Comparison of ENCODE assay signal across 17 cellular contexts in genomic region chr1:32758177-32758794, GRCh38. TPM values are rescaled to one million over a fixed set of nuclear protein-coding genes. Genes with fewer than 3 reads are reported as not detected.
DNase-seq lines count a peak whose midpoint lies in the region; ATAC-seq, FAIRE-seq and TF ChIP-seq lines count a peak whose summit lies in the region.
"Had no signal": no experiment of that assay in that cellular context is flagged by ENCODE, and none has a peak within 500 bp of the region (broad histone marks: within the 10 kb centered on the region; RNA-seq: fewer than 3 reads in every experiment).

No MANE protein-coding gene starts in this region.

- FAIRE-seq in K562 (lab: Jason Lieb, UNC) (no peak), kidney (lab: Jason Lieb, UNC) (no peak), small intestine (lab: Jason Lieb, UNC) (no peak)
- FAIRE-seq: bronchial epithelial cell, frontal cortex had no signal

- in situ Hi-C loops in GM13977 (cut with MboI; ENCODE audit: low pct_unique_long_range_greater_than_20kb, low sequenced_read_pairs, unreplicated experiment) = no loop called here
- in situ Hi-C loops in K562 (cut with MboI) = no loop called here

- DNase-seq in GM13977 (ENCODE audit: low spot score) (peak; percentile 9), K562 (ENCODE audit: extremely low read depth in 1 of 4, low spot score in 3 of 4) (peak in 2 of 4 experiments; percentile 45 to 57), kidney (no peak), small intestine (no peak), retina (no peak), NCI-H1417 treated with DMSO at 0.1 percent for 48 hours (lab: John Stamatoyannopoulos, UW) (no peak), head of caudate nucleus (no peak)
- DNase-seq in stimulated activated CD4-positive, alpha-beta T cell treated with anti-CD3 and anti-CD28 coated beads, Interleukin-4, amount 100 ng/mL, for 1 hour = no peak
- DNase-seq: activated CD4-positive, alpha-beta T cell treated with anti-CD3 and anti-CD28 coated beads for 1 hour; activated naive CD4-positive, alpha-beta T cell treated with anti-CD3 and anti-CD28 coated beads for 36 hours; effector memory CD8-positive, alpha-beta T cell; NCI-H1048; NCI-H774; Right ventricle myocardium superior; T-helper 17 cell had no signal

- no peak overlapping the region for H3K4me3 ChIP-seq in K562
- no peak overlapping the region for H3K4me3 ChIP-seq in kidney (ENCODE audit: low read length in 2 of 2)
- no peak overlapping the region for H3K4me3 ChIP-seq in small intestine (ENCODE audit: low read depth in 1 of 2, low read length in 2 of 2)

- CTCF ChIA-PET in K562 (lab: Yijun Ruan, JAX; ENCODE audit: low intra/inter-chr PET ratio) = interaction anchor here (1.2 kb wide), 1 partner anchor 46 kb away, joined by 3 read pairs; no protein-coding TSS in a partner anchor

- intact Hi-C loops in K562 (cut with micrococcal nuclease) (no loop called here), kidney (cut with DNase I) (no loop called here), head of caudate nucleus (cut with DNase I) (no loop called here)

- peaks cover 45% of the 10 kb centered on the region for H4K20me1 ChIP-seq in K562 (replicated peaks; ENCODE audit: control insufficient read depth, insufficient read depth, low read length)

- TF ChIP-seq POLR2A in K562 (conservative IDR thresholded peaks at IDR 0.05) = no peak

- H3K27ac ChIP-seq in K562 (ENCODE audit: extremely low read depth, low read depth, low read length) = no peak overlapping the region
- H3K27ac ChIP-seq in kidney (ENCODE audit: low read depth in 2 of 2, low read length in 2 of 2) = peak overlapping the region; percentile 94 to 97
- peak overlapping the region; percentile 98 to 100 for H3K27ac ChIP-seq in small intestine (ENCODE audit: low read depth in 1 of 2, low read length in 1 of 2)

- peaks cover 11% of the 10 kb centered on the region; the same call in 2 of the 3 replicates for H3K36me3 ChIP-seq in K562 (ENCODE audit: control insufficient read depth, insufficient read depth, low read length)
- H3K36me3 ChIP-seq in kidney (ENCODE audit: control insufficient read depth in 1 of 2, insufficient read depth in 2 of 2, low read length in 2 of 2) = no peaks in the 10 kb centered on the region
- H3K36me3 ChIP-seq in small intestine (ENCODE audit: control insufficient read depth in 2 of 2, insufficient read depth in 2 of 2, low read length in 2 of 2) = no peaks in the 10 kb centered on the region

- no peak for TF ChIP-seq CTCF in GM13977 (IDR thresholded peaks at IDR 0.05; ENCODE audit: extremely low read depth, insufficient read depth, missing control alignments)
- no peak for TF ChIP-seq CTCF in K562 (IDR thresholded peaks at IDR 0.05 in 2 of 3, conservative IDR thresholded peaks at IDR 0.05 in 1 of 3; ENCODE audit: insufficient read depth in 2 of 3, low read depth in 1 of 3, low read length in 3 of 3)
- TF ChIP-seq CTCF in kidney (IDR thresholded peaks at IDR 0.05; ENCODE audit: borderline replicate concordance, extremely low read depth, insufficient read depth) = no peak

- H3K79me2 ChIP-seq in K562 (ENCODE audit: control insufficient read depth, insufficient read depth, low read length) = peaks cover 83% of the 10 kb centered on the region

- WGBS in K562 (ENCODE audit: insufficient coverage, low coverage, missing lambda C conversion rate) = 31% methylated on average over 7 of the region's 7 CpGs
- 28 to 53% (median 50%) methylated on average over 7 of the region's 7 CpGs for WGBS in small intestine, 3 donors

- H3K4me1 ChIP-seq in K562 (replicated peaks in 1 of 2; ENCODE audit: control insufficient read depth in 2 of 2, insufficient read depth in 2 of 2, low read length in 2 of 2) = peaks cover 80 to 84% of the 10 kb centered on the region in 2 experiments
- H3K4me1 ChIP-seq in kidney (ENCODE audit: control insufficient read depth in 1 of 2, insufficient read depth in 1 of 2, low read depth in 1 of 2, low read length in 2 of 2) = peaks cover 33 to 45% of the 10 kb centered on the region in 2 donors
- peaks cover 8 to 10% of the 10 kb centered on the region in 2 donors for H3K4me1 ChIP-seq in small intestine (ENCODE audit: control insufficient read depth in 2 of 2, insufficient read depth in 1 of 2, low read depth in 1 of 2, low read length in 1 of 2)

- H3K27me3 ChIP-seq in K562 (ENCODE audit: control insufficient read depth in 2 of 2, insufficient read depth in 2 of 2, low read length in 2 of 2) (no peaks in the 10 kb centered on the region), small intestine (ENCODE audit: control insufficient read depth in 2 of 2, insufficient read depth in 2 of 2, low read length in 2 of 2) (no peaks in the 10 kb centered on the region)

- no peak for TF ChIP-seq RAD21 in K562 (CRISPR knock-in tag; conservative IDR thresholded peaks at IDR 0.05 in 1 of 2, IDR thresholded peaks at IDR 0.05 in 1 of 2)

- ATAC-seq in K562 = no peak
- ATAC-seq: effector memory CD8-positive, alpha-beta T cell; T-helper 17 cell had no signal

- TF ChIP-seq EP300 in K562 (IDR thresholded peaks at IDR 0.05; ENCODE audit: low read length) = no peak

- POLR2A ChIA-PET in K562 (lab: Yijun Ruan, JAX) = interaction anchor here (0.6 to 3.0 kb wide), 15 partner anchors 9 to 1972 kb away, joined by 3 to 19 read pairs (median 4); no protein-coding TSS in a partner anchor

- peak overlapping the region; percentile 65 for H3K4me2 ChIP-seq in K562 (ENCODE audit: insufficient read depth, low read length)

- H3K9me1 ChIP-seq in K562 (ENCODE audit: control insufficient read depth, insufficient read depth, low read length) = peaks cover 14% of the 10 kb centered on the region

- no peaks in the 10 kb centered on the region for H3K9me3 ChIP-seq in K562 (replicated peaks; ENCODE audit: control insufficient read depth, insufficient read depth, low read depth, low read length)
- H3K9me3 ChIP-seq in kidney (ENCODE audit: control insufficient read depth in 1 of 2, low read length in 2 of 2) = no peaks in the 10 kb centered on the region
- no peaks in the 10 kb centered on the region for H3K9me3 ChIP-seq in small intestine (ENCODE audit: control insufficient read depth, low read depth)

- no peak overlapping the region for H2AFZ ChIP-seq in K562 (ENCODE audit: low read depth, low read length)

- no TSS peak for BruUV-seq in K562 (replicated peaks; lab: Mats Ljungman, UMichigan)

- H3K9ac ChIP-seq in K562 (ENCODE audit: insufficient read depth in 1 of 2, low read depth in 2 of 2, low read length in 2 of 2) (peak overlapping the region in 1 of 2 experiments; percentile 62; a peak in 1 of 4 replicates), kidney (ENCODE audit: low read length in 2 of 2) (peak overlapping the region in 1 of 2 donors; percentile 41)

RNA-seq across cellular contexts. Expression of gene SYNC, which starts 55.7 kb away (rescaled TPM):
- total RNA-seq in K562 (2011; cell fraction: chromatin; rRNA removed; ENCODE audit: low replicate concordance) = 2.1 and 2.4 TPM in 2 replicates
- total RNA-seq in K562 (2011; cell fraction: nucleolus; rRNA removed) = 1.7 and 1.8 TPM in 2 replicates
- total RNA-seq in K562 (2011; cell fraction: nucleoplasm; rRNA removed) = 1.2 and 1.5 TPM in 2 replicates
- total RNA-seq in K562 (2014; rRNA removed) = 0.86 and 1.1 TPM in 2 replicates
- total RNA-seq in K562 (2014; rRNA removed; fragmentation: Illumina TruSeq; extraction: Trizol) = 0.83 and 0.91 TPM in 2 replicates
- 0.87 and 1.1 TPM in 2 replicates for total RNA-seq in K562 (2015; rRNA removed; fragmentation: Illumina TruSeq; extraction: Trizol)
- total RNA-seq in K562 (2021) = 0.62 and 0.87 TPM in 2 replicates
- polyA plus RNA-seq in K562 (2011; rRNA removed) = 0.43 and 0.98 TPM in 2 replicates
- 0.16 and 0.22 TPM in 2 replicates for polyA plus RNA-seq in K562 (2011; cell fraction: cytosol; rRNA removed)
- 0.37 and 0.92 TPM in 2 replicates for polyA plus RNA-seq in K562 (2011; cell fraction: nucleus; rRNA removed)
- polyA plus RNA-seq in K562 (2012) = 0.26 and 0.47 TPM in 2 replicates
- polyA plus RNA-seq in K562 (2014; fragmentation: Illumina TruSeq; extraction: Trizol) = 0.84 and 1.1 TPM in 2 replicates
- under 1 TPM; 0.49 to 0.74 TPM for polyA plus RNA-seq in K562 (2014; fragmentation: Nextera tagmentation; extraction: Ambion mirVana)
- 0.88 and 1.1 TPM in 2 replicates for polyA plus RNA-seq in K562 (2014; rRNA removed)
- 1.2 and 1.3 TPM in 2 replicates for polyA minus RNA-seq in K562 (2011; rRNA and poly(A)+ RNA removed)
- 0.73 and 0.76 TPM in 2 replicates for polyA minus RNA-seq in K562 (2011; cell fraction: cytosol; rRNA and poly(A)+ RNA removed)
- polyA minus RNA-seq in K562 (2011; cell fraction: nucleus; rRNA and poly(A)+ RNA removed) = 0.22 and 0.54 TPM in 2 replicates
- 5.5 TPM for total RNA-seq in kidney
- polyA plus RNA-seq in kidney (ENCODE audit: insufficient read depth, low read depth, low replicate concordance) = 1.4 TPM
- polyA plus RNA-seq in small intestine = 1 to 10 TPM; 1.1 to 4.7 (median 3.5) TPM
- total RNA-seq: activated naive CD4-positive, alpha-beta T cell treated with anti-CD3 and anti-CD28 coated beads for 36 hours; T-helper 17 cell had no signal

RNA-seq across cellular contexts. Expression of gene YARS1, which starts 58.9 kb away (rescaled TPM):
- 469 and 618 TPM in 2 replicates for total RNA-seq in K562 (2011; cell fraction: chromatin; rRNA removed; ENCODE audit: low replicate concordance)
- 286 and 302 TPM in 2 replicates for total RNA-seq in K562 (2011; cell fraction: nucleolus; rRNA removed)
- 416 and 469 TPM in 2 replicates for total RNA-seq in K562 (2011; cell fraction: nucleoplasm; rRNA removed)
- total RNA-seq in K562 (2014; rRNA removed) = 336 and 418 TPM in 2 replicates
- 207 and 229 TPM in 2 replicates for total RNA-seq in K562 (2014; rRNA removed; fragmentation: Illumina TruSeq; extraction: Trizol)
- total RNA-seq in K562 (2015; rRNA removed; fragmentation: Illumina TruSeq; extraction: Trizol) = 127 TPM in 2 replicates
- total RNA-seq in K562 (2021) = 276 and 306 TPM in 2 replicates
- 166 and 174 TPM in 2 replicates for polyA plus RNA-seq in K562 (2011; rRNA removed)
- polyA plus RNA-seq in K562 (2011; cell fraction: cytosol; rRNA removed) = 69.3 and 114 TPM in 2 replicates
- 229 and 316 TPM in 2 replicates for polyA plus RNA-seq in K562 (2011; cell fraction: nucleus; rRNA removed)
- 197 and 532 TPM in 2 replicates for polyA plus RNA-seq in K562 (2012)
- 312 and 330 TPM in 2 replicates for polyA plus RNA-seq in K562 (2014; fragmentation: Illumina TruSeq; extraction: Trizol)
- 10 to 100 TPM; 66.2 to 92.8 TPM for polyA plus RNA-seq in K562 (2014; fragmentation: Nextera tagmentation; extraction: Ambion mirVana)
- polyA plus RNA-seq in K562 (2014; rRNA removed) = 182 and 201 TPM in 2 replicates
- polyA minus RNA-seq in K562 (2011; rRNA and poly(A)+ RNA removed) = 215 and 273 TPM in 2 replicates
- 116 and 173 TPM in 2 replicates for polyA minus RNA-seq in K562 (2011; cell fraction: cytosol; rRNA and poly(A)+ RNA removed)
- 55.7 and 137 TPM in 2 replicates for polyA minus RNA-seq in K562 (2011; cell fraction: nucleus; rRNA and poly(A)+ RNA removed)
- total RNA-seq in kidney = 86.1 TPM
- polyA plus RNA-seq in kidney (ENCODE audit: insufficient read depth, low read depth, low replicate concordance) = 24.8 TPM
- 10 to 100 TPM; 39.4 to 79.9 (median 66.2) TPM for polyA plus RNA-seq in small intestine

RNA-seq across cellular contexts. Expression of gene S100PBP, which starts 59.2 kb away (rescaled TPM):
- 129 and 333 TPM in 2 replicates for total RNA-seq in K562 (2011; cell fraction: chromatin; rRNA removed; ENCODE audit: low replicate concordance)
- total RNA-seq in K562 (2011; cell fraction: nucleolus; rRNA removed) = 72.0 and 90.1 TPM in 2 replicates
- total RNA-seq in K562 (2011; cell fraction: nucleoplasm; rRNA removed) = 168 and 289 TPM in 2 replicates
- total RNA-seq in K562 (2014; rRNA removed) (22.8 and 25.7 TPM in 2 replicates), K562 (2014; rRNA removed; fragmentation: Illumina TruSeq; extraction: Trizol) (60.2 and 71.1 TPM in 2 replicates), K562 (2015; rRNA removed; fragmentation: Illumina TruSeq; extraction: Trizol) (36.3 and 45.2 TPM in 2 replicates), K562 (2021) (39.7 and 51.4 TPM in 2 replicates), kidney (40.1 TPM)
- polyA plus RNA-seq in K562 (2011; rRNA removed) (58.9 and 59.8 TPM in 2 replicates), K562 (2014; fragmentation: Illumina TruSeq; extraction: Trizol) (29.4 and 32.9 TPM in 2 replicates), K562 (2014; fragmentation: Nextera tagmentation; extraction: Ambion mirVana) (10 to 100 TPM; 22.9 to 31.8 TPM), K562 (2014; rRNA removed) (29.3 and 37.7 TPM in 2 replicates), kidney (ENCODE audit: insufficient read depth, low read depth, low replicate concordance) (14.3 TPM), small intestine (1 to 10 TPM; 4.3 to 7.4 (median 7.1) TPM)
- 11.6 and 25.9 TPM in 2 replicates for polyA plus RNA-seq in K562 (2011; cell fraction: cytosol; rRNA removed)
- polyA plus RNA-seq in K562 (2011; cell fraction: nucleus; rRNA removed) = 46.3 and 64.2 TPM in 2 replicates
- 17.6 and 23.2 TPM in 2 replicates for polyA plus RNA-seq in K562 (2012)
- 81.4 and 115 TPM in 2 replicates for polyA minus RNA-seq in K562 (2011; rRNA and poly(A)+ RNA removed)
- 23.3 and 23.8 TPM in 2 replicates for polyA minus RNA-seq in K562 (2011; cell fraction: cytosol; rRNA and poly(A)+ RNA removed)
- 27.1 and 58.4 TPM in 2 replicates for polyA minus RNA-seq in K562 (2011; cell fraction: nucleus; rRNA and poly(A)+ RNA removed)
